Comparison of ENCODE assay signal across 9 cellular contexts in the genomic region with DNA sequence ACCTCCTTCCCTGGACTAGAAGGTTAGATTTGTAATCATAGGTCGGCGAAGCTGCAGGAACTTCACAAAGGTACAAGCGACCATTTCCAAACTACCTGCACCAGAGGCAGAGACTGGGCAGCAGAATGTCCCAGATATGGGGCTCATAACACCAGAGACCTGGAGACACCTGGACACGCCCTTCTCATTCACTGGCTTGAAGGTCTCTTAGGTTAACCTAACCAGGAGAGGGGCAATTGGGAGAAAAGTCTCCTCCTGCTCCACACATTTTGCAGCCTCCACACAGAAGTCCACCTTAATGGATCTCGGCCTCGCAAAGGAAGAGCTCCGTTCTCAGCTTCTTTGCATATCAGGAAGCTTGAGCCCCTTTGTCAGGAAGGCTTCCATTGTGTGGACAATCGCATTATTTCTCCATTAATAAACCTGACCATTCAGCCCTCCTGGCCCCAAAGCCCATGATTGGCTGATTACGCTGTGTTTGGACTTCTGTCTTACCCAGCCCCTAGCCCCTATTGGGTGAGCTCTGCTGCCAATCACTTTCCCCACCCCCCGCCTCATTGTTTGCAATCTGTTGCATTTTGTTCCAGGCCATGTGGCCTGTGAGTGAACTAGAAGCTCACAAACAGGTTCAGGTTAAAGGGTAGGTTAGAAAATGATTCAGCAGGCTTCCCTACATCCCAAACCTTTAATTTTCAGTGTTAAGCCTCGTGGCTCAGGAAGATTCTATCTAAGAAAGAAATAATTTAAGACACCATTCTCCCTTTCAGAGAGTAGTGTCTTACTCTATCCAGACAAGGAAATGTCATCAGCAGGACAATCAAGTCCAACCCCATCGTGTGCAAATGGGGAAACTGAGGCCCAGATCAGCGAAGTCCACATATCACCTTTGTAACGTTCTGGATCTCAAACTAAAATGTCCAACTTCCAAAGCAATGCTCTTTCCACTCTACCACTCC. TPM values are rescaled to one million over a fixed set of nuclear protein-coding genes. Genes with fewer than 3 reads are reported as not detected.
A peak's percentile ranks its signal among the peaks of the same experiment; 100 is the strongest.
DNase-seq lines count a peak whose midpoint lies in the region; ATAC-seq and TF ChIP-seq lines count a peak whose summit lies in the region.
"Had no signal": no experiment of that assay in that cellular context is flagged by ENCODE, and none has a peak within 500 bp of the region (broad histone marks: within the 10 kb centered on the region; RNA-seq: fewer than 3 reads in every experiment).

No MANE protein-coding gene starts in this region.

- CTCF ChIA-PET in RWPE1 (lab: Yijun Ruan, JAX) = interaction anchor here (2.2 kb wide), 1 partner anchor 21 kb away, joined by 7 read pairs; no protein-coding TSS in a partner anchor

- H3K27ac ChIP-seq in RWPE1 = no peak overlapping the region
- H3K27ac ChIP-seq: BLaER1 treated with 17β-estradiol and CSF1 and Interleukin-3, amounts not matched to agents 10 nM and 100 nM had no signal

- intact Hi-C loops in posterior vena cava (cut with DNase I) = loop anchor here in 1 of 2 donors (5.0 kb wide), 1 partner anchor 317 kb away; no protein-coding TSS in a partner anchor

- POLR2A ChIA-PET in RWPE1 (lab: Yijun Ruan, JAX; ENCODE audit: low non-redundant PET) = interaction anchor here (0.5 kb wide), 1 partner anchor 52 kb away, joined by 3 read pairs; no protein-coding TSS in a partner anchor

- ATAC-seq in HG03108 (IDR thresholded peaks at IDR 0.05; ENCODE audit: unreplicated experiment) = no peak

- no peak for TF ChIP-seq CTCF in RWPE1 (conservative IDR thresholded peaks at IDR 0.05; ENCODE audit: low read depth)

- DNase-seq in stimulated activated CD4-positive, alpha-beta T cell treated with anti-CD3 and anti-CD28 coated beads, Interleukin-4, amount 100 ng/mL, for 1 hour = peak; percentile 10
- no peak for DNase-seq in stimulated activated CD4-positive, alpha-beta T cell treated with anti-CD3 and anti-CD28 coated beads, Interleukin-2, amount 100 ng/mL, for 48 hours
- peak; percentile 89 for DNase-seq in RWPE1 (ENCODE audit: low spot score)
- DNase-seq in hippocampal formation (lab: John Stamatoyannopoulos, UW) = peak; percentile 15 to 43
- DNase-seq in OCI-M2 (lab: John Stamatoyannopoulos, UW; ENCODE audit: unreplicated experiment) = no peak
- DNase-seq in posterior vena cava (ENCODE audit: low spot score) = no peak
- no peak for DNase-seq in activated CD4-positive, alpha-beta T cell treated with anti-CD3 and anti-CD28 coated beads, Interleukin-2, amount 50 U/mL, for 48 hours

RNA-seq across cellular contexts. Expression of gene MYCL, which starts 2.8 kb away (rescaled TPM):
- under 1 TPM; 0.14 to 0.51 TPM for total RNA-seq in posterior vena cava

RNA-seq across cellular contexts. Expression of gene TRIT1, which starts 15.6 kb away (rescaled TPM):
- total RNA-seq in posterior vena cava = 10 to 100 TPM; 15.1 to 15.8 TPM

RNA-seq across cellular contexts. Expression of gene MFSD2A, which starts 56.0 kb away (rescaled TPM):
- 1 to 10 TPM in 1 of 2 donors, under 1 TPM in 1; 0.69 to 1.4 TPM for total RNA-seq in posterior vena cava

Comparison
In these comparisons a context has a peak if more than half of its experiments do, and no peak if none do; other contexts are left out.
1. DNase-seq: peak in stimulated activated CD4-positive, alpha-beta T cell treated with anti-CD3 and anti-CD28 coated beads, Interleukin-4, amount 100 ng/mL, for 1 hour (single experiment), RWPE1 (single experiment) and hippocampal formation (2 of 2); none in stimulated activated CD4-positive, alpha-beta T cell treated with anti-CD3 and anti-CD28 coated beads, Interleukin-2, amount 100 ng/mL, for 48 hours (0 of 2), OCI-M2 (single experiment), posterior vena cava (single experiment) and activated CD4-positive, alpha-beta T cell treated with anti-CD3 and anti-CD28 coated beads, Interleukin-2, amount 50 U/mL, for 48 hours (0 of 2).